Comparison of ENCODE assay signal across 11 cellular contexts in the genomic region with DNA sequence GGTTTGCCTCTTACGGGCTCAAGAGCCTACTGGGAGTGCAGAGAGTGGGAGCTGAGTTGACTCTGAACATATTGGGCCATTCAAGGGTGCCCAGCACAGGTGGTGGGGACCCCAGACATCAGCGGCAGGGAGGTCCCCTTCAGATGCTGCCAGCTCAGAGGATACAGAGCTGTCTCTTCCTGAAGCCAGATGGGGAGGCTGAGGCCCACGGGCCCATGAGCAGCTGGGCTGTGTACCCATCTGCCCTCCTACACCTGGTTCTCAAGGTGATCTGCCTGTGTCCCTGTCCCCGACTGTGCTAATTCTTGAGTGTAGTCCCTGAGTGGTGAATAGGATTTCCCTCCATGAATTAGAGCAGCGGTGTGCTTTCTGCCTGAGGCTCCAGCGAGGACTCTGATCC.
DNase-seq lines count a peak whose midpoint lies in the region; ATAC-seq lines count a peak whose summit lies in the region.
"Had no signal": no experiment of that assay in that cellular context is flagged by ENCODE, and none has a peak within 500 bp of the region (broad histone marks: within the 10 kb centered on the region; RNA-seq: fewer than 3 reads in every experiment).

No MANE protein-coding gene starts in this region.

- H3K27ac Mint-ChIP-seq in activated CD4-positive, alpha-beta memory T cell treated with anti-CD3 and anti-CD28 coated beads for 36 hours = peak overlapping the region; percentile 19

- H3K9me3 ChIP-seq in right cardiac atrium (ENCODE audit: control insufficient read depth, low read length) = no peaks in the 10 kb centered on the region
- H3K9me3 ChIP-seq in aorta (ENCODE audit: control insufficient read depth, low read length) = no peaks in the 10 kb centered on the region
- H3K9me3 ChIP-seq: pancreas had no signal

- H3K79me1 ChIP-seq in mesendoderm (ENCODE audit: low read length) = no peaks in the 10 kb centered on the region

- H3K23ac ChIP-seq in mesendoderm (ENCODE audit: low read length) = no peak overlapping the region

- intact Hi-C loops in right cardiac atrium (cut with DNase I) (no loop called here), left ventricle myocardium superior (cut with micrococcal nuclease) (no loop called here), aorta (cut with DNase I) (no loop called here)
- intact Hi-C loops in activated CD4-positive, alpha-beta memory T cell treated with anti-CD3 and anti-CD28 coated beads for 36 hours (cut with micrococcal nuclease) = no loop called here

- no peak overlapping the region for H3K9ac ChIP-seq in mesendoderm (ENCODE audit: low read length)

- H3K56ac ChIP-seq in mesendoderm (ENCODE audit: low read length) = peak overlapping the region; percentile 42

- H2BK120ac ChIP-seq in mesendoderm (ENCODE audit: low read depth, low read length) = no peak overlapping the region

- no peak for ATAC-seq in right cardiac atrium
- ATAC-seq in left ventricle myocardium superior = no peak
- ATAC-seq in aorta (ENCODE audit: low FRiP score) = peak; percentile 5
- ATAC-seq: pancreas had no signal

- H2AK5ac ChIP-seq in mesendoderm (ENCODE audit: low read length) = no peak overlapping the region

- DNase-seq in right cardiac atrium (no peak), left ventricle myocardium superior (no peak), mesendoderm (no peak), aorta (no peak), mucosa of gallbladder (ENCODE audit: low spot score) (no peak), ecto neural progenitor cell (ENCODE audit: low spot score) (no peak)
- no peak for DNase-seq in activated CD4-positive, alpha-beta memory T cell treated with anti-CD3 and anti-CD28 coated beads for 36 hours
- DNase-seq: NCI-H526 treated with DMSO at 0.1 percent for 48 hours; pancreas; stimulated activated naive CD4-positive, alpha-beta T cell had no signal

- H3K27me3 Mint-ChIP-seq in activated CD4-positive, alpha-beta memory T cell treated with anti-CD3 and anti-CD28 coated beads for 36 hours = no peaks in the 10 kb centered on the region
- H3K27me3 Mint-ChIP-seq: activated naive CD8-positive, alpha-beta T cell had no signal

- H3K27me3 ChIP-seq in right cardiac atrium (ENCODE audit: control insufficient read depth, insufficient read depth) (no peaks in the 10 kb centered on the region), mesendoderm (ENCODE audit: insufficient read depth, low read length, poor library complexity) (no peaks in the 10 kb centered on the region), aorta (ENCODE audit: control insufficient read depth in 1 of 2, insufficient read depth in 2 of 2, low read length in 1 of 2) (no peaks in the 10 kb centered on the region)
- H3K27me3 ChIP-seq: pancreas had no signal

- H3K4me2 ChIP-seq in mesendoderm (ENCODE audit: low read length) = no peak overlapping the region

- CTCF ChIA-PET in activated CD4-positive, alpha-beta memory T cell treated with anti-CD3 and anti-CD28 coated beads for 36 hours (lab: Charles Lee) = interaction anchor here (1.3 to 1.9 kb wide), 3 partner anchors 11 to 49 kb away, joined by 4 to 5 read pairs (median 5); no protein-coding TSS in a partner anchor

- H2BK5ac ChIP-seq in mesendoderm (ENCODE audit: low read length) = no peak overlapping the region

- H3K4me1 ChIP-seq in right cardiac atrium (ENCODE audit: control insufficient read depth, insufficient read depth, low read length) (peaks cover 17% of the 10 kb centered on the region), mesendoderm (ENCODE audit: control insufficient read depth, low read depth, low read length) (peaks cover 5% of the 10 kb centered on the region), aorta (ENCODE audit: control insufficient read depth in 1 of 2, insufficient read depth in 2 of 2, low read length in 2 of 2) (peaks cover 14 to 27% of the 10 kb centered on the region in 2 donors)

- H3K4me3 ChIP-seq in right cardiac atrium (ENCODE audit: low read length) (no peak overlapping the region), mesendoderm (ENCODE audit: low read length) (no peak overlapping the region), aorta (ENCODE audit: low read length in 2 of 2) (no peak overlapping the region)
- H3K4me3 ChIP-seq: pancreas had no signal

- no peak overlapping the region for H4K5ac ChIP-seq in mesendoderm (ENCODE audit: low read length)

- H3K4me1 Mint-ChIP-seq in activated CD4-positive, alpha-beta memory T cell treated with anti-CD3 and anti-CD28 coated beads for 36 hours (ENCODE audit: low read depth) = peaks cover 38% of the 10 kb centered on the region

- H3K27ac ChIP-seq in right cardiac atrium (ENCODE audit: low read length) (peak overlapping the region; percentile 0), mesendoderm (ENCODE audit: low read depth, low read length) (no peak overlapping the region), aorta (ENCODE audit: low read depth in 1 of 2, low read length in 2 of 2) (peak overlapping the region; percentile 55 to 62)
- H3K27ac ChIP-seq: pancreas had no signal

- H3K79me2 ChIP-seq in mesendoderm (ENCODE audit: control insufficient read depth, insufficient read depth, low read length) = no peaks in the 10 kb centered on the region

- POLR2A ChIA-PET in activated CD4-positive, alpha-beta memory T cell treated with anti-CD3 and anti-CD28 coated beads for 36 hours (lab: Charles Lee) = interaction anchor here (1.1 to 7.4 kb wide), 6 partner anchors 9 to 38 kb away, joined by 4 to 33 read pairs (median 8); no protein-coding TSS in a partner anchor

- H3K36me3 Mint-ChIP-seq in activated CD4-positive, alpha-beta memory T cell treated with anti-CD3 and anti-CD28 coated beads for 36 hours = peaks cover 9% of the 10 kb centered on the region

- H3K9me3 Mint-ChIP-seq in activated CD4-positive, alpha-beta memory T cell treated with anti-CD3 and anti-CD28 coated beads for 36 hours = no peaks in the 10 kb centered on the region

- H3K4me3 Mint-ChIP-seq in activated CD4-positive, alpha-beta memory T cell treated with anti-CD3 and anti-CD28 coated beads for 36 hours = no peak overlapping the region
- H3K4me3 Mint-ChIP-seq: activated naive CD8-positive, alpha-beta T cell had no signal

- WGBS in right cardiac atrium = 80% methylated on average over 6 of the region's 6 CpGs
- no CpG with 5 or more reads among the region's 6 CpGs for WGBS in mesendoderm (ENCODE audit: extremely low coverage, insufficient coverage, low lambda C conversion rate)
- 62 to 78% methylated on average over 6 of the region's 6 CpGs for WGBS in aorta, 2 donors

- no peak overlapping the region for H3K18ac ChIP-seq in mesendoderm (ENCODE audit: low read length)

- no peak overlapping the region for H3K4ac ChIP-seq in mesendoderm (ENCODE audit: low read depth, low read length)

- H2BK15ac ChIP-seq in mesendoderm (replicated peaks; ENCODE audit: low read depth) = no peak overlapping the region

- H3K36me3 ChIP-seq in mesendoderm (ENCODE audit: control insufficient read depth, insufficient read depth, low read length) = no peaks in the 10 kb centered on the region
- peaks cover 2 to 4% of the 10 kb centered on the region in 2 donors for H3K36me3 ChIP-seq in aorta (ENCODE audit: control insufficient read depth in 1 of 2, insufficient read depth in 2 of 2, low read length in 1 of 2)
- H3K36me3 ChIP-seq: pancreas had no signal

- H4K8ac ChIP-seq in mesendoderm (ENCODE audit: low read depth, low read length) = no peak overlapping the region
